ENCODE assay signal across 8 cellular contexts in the genomic region with DNA sequence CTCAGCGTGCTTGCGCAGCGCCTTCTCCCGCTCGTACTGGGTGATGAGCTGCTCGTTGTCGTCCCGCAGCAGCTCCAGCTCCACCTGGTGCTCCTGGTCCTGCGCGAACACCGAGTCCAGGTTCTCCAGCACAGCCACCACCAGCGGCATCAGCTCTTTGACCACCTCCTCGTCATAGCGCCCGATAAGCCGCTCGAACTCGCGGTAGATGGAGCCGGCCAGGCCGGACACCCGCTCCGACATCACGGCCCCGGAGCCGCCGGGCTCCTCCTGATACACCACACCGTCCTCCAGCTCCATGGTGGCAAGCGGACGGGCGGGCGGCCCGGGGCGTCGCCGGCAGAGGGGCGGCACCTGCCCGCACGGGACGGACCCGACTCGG. TPM values are rescaled to one million over a fixed set of nuclear protein-coding genes. Genes with fewer than 3 reads are reported as not detected.
A peak's percentile ranks its signal among the peaks of the same experiment; 100 is the strongest.
DNase-seq lines count a peak whose midpoint lies in the region; ATAC-seq and TF ChIP-seq lines count a peak whose summit lies in the region.

No MANE protein-coding gene starts in this region.

- no peaks in the 10 kb centered on the region for H3K9me3 ChIP-seq in CD4-positive, CD25-positive, alpha-beta regulatory T cell (ENCODE audit: control insufficient read depth in 2 of 2, low read length in 2 of 2)

- no peaks in the 10 kb centered on the region for H3K27me3 ChIP-seq in CD4-positive, CD25-positive, alpha-beta regulatory T cell (ENCODE audit: control insufficient read depth, insufficient read depth, low read length)

- H3K27ac Mint-ChIP-seq in CD4-positive, CD25-positive, alpha-beta regulatory T cell, result peak overlapping the region; percentile 38 to 98 (median 97)
- peak overlapping the region; percentile 93 to 97 (median 96) for H3K27ac Mint-ChIP-seq in brain

- ATAC-seq in CD4-positive, CD25-positive, alpha-beta regulatory T cell (ENCODE audit: low read depth in 2 of 2), result peak; percentile 37 to 44
- peak; percentile 26 for ATAC-seq in GM19043 (IDR thresholded peaks at IDR 0.05; ENCODE audit: low read depth, unreplicated experiment)
- peak; percentile 26 for ATAC-seq in HG03196 (IDR thresholded peaks at IDR 0.05; ENCODE audit: unreplicated experiment)

- H3K27ac ChIP-seq in CD4-positive, CD25-positive, alpha-beta regulatory T cell (ENCODE audit: insufficient read depth, low read length, poor library complexity, severe bottlenecking), result peak overlapping the region; percentile 93

- H3K27me3 Mint-ChIP-seq in CD4-positive, CD25-positive, alpha-beta regulatory T cell, result no peaks in the 10 kb centered on the region
- H3K27me3 Mint-ChIP-seq in brain, result peaks cover 7% of the 10 kb centered on the region

- peaks cover 43% of the 10 kb centered on the region for H3K4me1 ChIP-seq in CD4-positive, CD25-positive, alpha-beta regulatory T cell (ENCODE audit: control insufficient read depth, insufficient read depth, low read length, poor library complexity, severe bottlenecking)

- peak overlapping the region; percentile 73 for H3K4me3 ChIP-seq in CD4-positive, CD25-positive, alpha-beta regulatory T cell (ENCODE audit: low read depth, low read length)

- H3K36me3 Mint-ChIP-seq in CD4-positive, CD25-positive, alpha-beta regulatory T cell, result peaks cover 4% of the 10 kb centered on the region
- peaks cover 13% of the 10 kb centered on the region for H3K36me3 Mint-ChIP-seq in brain

- peaks cover 0 to 1% (median 0%) of the 10 kb centered on the region in 7 donors for H3K9me3 Mint-ChIP-seq in CD4-positive, CD25-positive, alpha-beta regulatory T cell
- H3K9me3 Mint-ChIP-seq in brain, result no peaks in the 10 kb centered on the region

- H3K36me3 ChIP-seq in CD4-positive, CD25-positive, alpha-beta regulatory T cell (ENCODE audit: control insufficient read depth, insufficient read depth, low read length), result no peaks in the 10 kb centered on the region

- peaks cover 31 to 62% (median 49%) of the 10 kb centered on the region in 4 donors for H3K4me1 Mint-ChIP-seq in CD4-positive, CD25-positive, alpha-beta regulatory T cell
- H3K4me1 Mint-ChIP-seq in brain, result peaks cover 63% of the 10 kb centered on the region

- no peak for TF ChIP-seq CTCF in brain (conservative IDR thresholded peaks at IDR 0.05)

- DNase-seq in CD4-positive, CD25-positive, alpha-beta regulatory T cell, result peak in 1 of 3 donors; percentile 70
- DNase-seq in SHP77 (lab: John Stamatoyannopoulos, UW), result peak; percentile 25 to 75
- peak; percentile 87 for DNase-seq in islet precursor cell
- peak; percentile 41 for DNase-seq in stimulated activated CD4-positive, alpha-beta T cell treated with anti-CD3 and anti-CD28 coated beads, Interleukin-12 subunit alpha, Interleukin-12 subunit beta, amount 100 ng/mL, for 4 hours
- no peak for DNase-seq in A172 (ENCODE audit: low spot score)

- peak overlapping the region; percentile 94 to 100 (median 96) for H3K4me3 Mint-ChIP-seq in CD4-positive, CD25-positive, alpha-beta regulatory T cell
- peak overlapping the region; percentile 91 to 98 (median 94) for H3K4me3 Mint-ChIP-seq in brain

RNA-seq across cellular contexts. Expression of a gene that starts 0.3 kb away (rescaled TPM):
- 98.4 TPM for total RNA-seq in CD4-positive, CD25-positive, alpha-beta regulatory T cell
- polyA plus RNA-seq in CD4-positive, CD25-positive, alpha-beta regulatory T cell, result 1 to 10 TPM; 4.7 to 6.8 (median 5.8) TPM
- polyA plus RNA-seq in brain (ENCODE audit: insufficient read depth, low read depth, low replicate concordance), result 41.6 TPM
- 50.6 and 74.3 TPM in 2 replicates for total RNA-seq in A172 (2014; rRNA removed; shearing (Covaris generic))

RNA-seq across cellular contexts. Expression of a gene that starts 33.0 kb away (rescaled TPM):
- total RNA-seq in CD4-positive, CD25-positive, alpha-beta regulatory T cell, result 14.1 TPM
- 10 to 100 TPM; 46.3 to 72.3 (median 55.0) TPM for polyA plus RNA-seq in CD4-positive, CD25-positive, alpha-beta regulatory T cell
- 161 TPM for polyA plus RNA-seq in brain (ENCODE audit: insufficient read depth, low read depth, low replicate concordance)
- 472 and 514 TPM in 2 replicates for total RNA-seq in A172 (2014; rRNA removed; shearing (Covaris generic))

RNA-seq across cellular contexts. Expression of a gene that starts 45.9 kb away (rescaled TPM):
- total RNA-seq in CD4-positive, CD25-positive, alpha-beta regulatory T cell, result 167 TPM
- polyA plus RNA-seq in CD4-positive, CD25-positive, alpha-beta regulatory T cell, result 100 to 1,000 TPM; 304 to 341 (median 328) TPM
- 238 TPM for polyA plus RNA-seq in brain (ENCODE audit: insufficient read depth, low read depth, low replicate concordance)
- 638 and 830 TPM in 2 replicates for total RNA-seq in A172 (2014; rRNA removed; shearing (Covaris generic))

Comparison
In these comparisons a context has a peak if more than half of its experiments do, and no peak if none do; other contexts are left out.
1. RNA of a gene that starts 33.0 kb away (total RNA-seq): 472 to 514 TPM in A172; 14.1 TPM in CD4-positive, CD25-positive, alpha-beta regulatory T cell (single experiment); every median in the first group is over 10 times any median in the second.
2. Peak in every context shown above with its lines, with median percentiles within 50 percentile points of each other: ATAC-seq.